Comparison of ENCODE assay signal across 8 cellular contexts in genomic region chr1:167803358-167804217, GRCh38.
DNase-seq lines count a peak whose midpoint lies in the region; ATAC-seq, FAIRE-seq and TF ChIP-seq lines count a peak whose summit lies in the region.

No MANE protein-coding gene starts in this region.

- peak overlapping the region; percentile 14 for H3K4me3 Mint-ChIP-seq in astrocyte (ENCODE audit: unreplicated experiment)

- peaks cover 12% of the 10 kb centered on the region for H3K36me3 Mint-ChIP-seq in astrocyte (ENCODE audit: low read depth, unreplicated experiment)

- peak; percentile 98 for TF ChIP-seq CTCF in astrocyte (IDR thresholded peaks at IDR 0.05; ENCODE audit: insufficient read depth, low read depth, low read length)

- H3K27me3 ChIP-seq in astrocyte (ENCODE audit: insufficient read depth, low read length) (no peaks in the 10 kb centered on the region), skeletal muscle satellite cell (ENCODE audit: control insufficient read depth, insufficient read depth, low read length) (no peaks in the 10 kb centered on the region)

- H3K27me3 Mint-ChIP-seq in astrocyte (ENCODE audit: low read depth, unreplicated experiment) = no peaks in the 10 kb centered on the region

- FAIRE-seq in astrocyte (lab: Jason Lieb, UNC) = no peak

- H3K4me1 ChIP-seq in astrocyte (ENCODE audit: insufficient read depth, low read length) (peaks cover 5% of the 10 kb centered on the region), skeletal muscle satellite cell (ENCODE audit: control insufficient read depth, insufficient read depth, low read length) (peaks cover 26% of the 10 kb centered on the region)

- no peaks in the 10 kb centered on the region for H3K36me3 ChIP-seq in astrocyte (ENCODE audit: insufficient read depth, low read length)
- no peaks in the 10 kb centered on the region for H3K36me3 ChIP-seq in skeletal muscle satellite cell (ENCODE audit: insufficient read depth, low read length)

- H3K9me3 ChIP-seq in astrocyte (ENCODE audit: insufficient read depth, low read depth, low read length) (no peaks in the 10 kb centered on the region), skeletal muscle satellite cell (replicated peaks; ENCODE audit: low read length) (no peaks in the 10 kb centered on the region)

- peak overlapping the region; percentile 19 for H3K4me2 ChIP-seq in astrocyte (ENCODE audit: low read length)
- peak overlapping the region; percentile 27 for H3K4me2 ChIP-seq in skeletal muscle satellite cell (ENCODE audit: low read length)

- H2AFZ ChIP-seq in astrocyte (ENCODE audit: low read depth, low read length) = no peak overlapping the region

- H3K79me2 ChIP-seq in astrocyte (ENCODE audit: insufficient read depth, low read length) = no peaks in the 10 kb centered on the region

- H3K27ac ChIP-seq in astrocyte (ENCODE audit: low read depth, low read length) = no peak overlapping the region

- peaks cover 2% of the 10 kb centered on the region for H3K9me3 Mint-ChIP-seq in astrocyte (ENCODE audit: unreplicated experiment)

- in situ Hi-C loops in ACHN (cut with HindIII; ENCODE audit: low pct_ligation_motif_present, low pct_unique_long_range_greater_than_20kb, low sequenced_read_pairs) = no loop called here

- H3K27ac Mint-ChIP-seq in astrocyte (ENCODE audit: unreplicated experiment) = peak overlapping the region; percentile 24

- peaks cover 3% of the 10 kb centered on the region for H4K20me1 ChIP-seq in astrocyte (ENCODE audit: insufficient read depth, low read length)

- DNase-seq in ACHN (peak; percentile 96), NCI-H2081 (lab: John Stamatoyannopoulos, UW) (peak; percentile 92 to 93), T-helper 9 cell (peak; percentile 82), astrocyte (ENCODE audit: low read depth) (peak; percentile 84), hippocampal formation (lab: John Stamatoyannopoulos, UW) (peak; percentile 77 to 80)

- ATAC-seq in GM18858 (IDR thresholded peaks at IDR 0.05; ENCODE audit: unreplicated experiment) (peak; percentile 87), HG03064 (IDR thresholded peaks at IDR 0.05; ENCODE audit: low read depth, unreplicated experiment) (peak; percentile 80)

- H3K4me1 Mint-ChIP-seq in astrocyte (ENCODE audit: low read depth, unreplicated experiment) = peaks cover 23% of the 10 kb centered on the region

- no peak overlapping the region for H3K4me3 ChIP-seq in astrocyte (ENCODE audit: insufficient read depth, low read depth, low read length)
- H3K4me3 ChIP-seq in skeletal muscle satellite cell (ENCODE audit: low read length) = no peak overlapping the region

- H3K9ac ChIP-seq in astrocyte (ENCODE audit: low read length) (no peak overlapping the region), skeletal muscle satellite cell (ENCODE audit: low read depth, low read length) (no peak overlapping the region)
